In the genomic region with DNA sequence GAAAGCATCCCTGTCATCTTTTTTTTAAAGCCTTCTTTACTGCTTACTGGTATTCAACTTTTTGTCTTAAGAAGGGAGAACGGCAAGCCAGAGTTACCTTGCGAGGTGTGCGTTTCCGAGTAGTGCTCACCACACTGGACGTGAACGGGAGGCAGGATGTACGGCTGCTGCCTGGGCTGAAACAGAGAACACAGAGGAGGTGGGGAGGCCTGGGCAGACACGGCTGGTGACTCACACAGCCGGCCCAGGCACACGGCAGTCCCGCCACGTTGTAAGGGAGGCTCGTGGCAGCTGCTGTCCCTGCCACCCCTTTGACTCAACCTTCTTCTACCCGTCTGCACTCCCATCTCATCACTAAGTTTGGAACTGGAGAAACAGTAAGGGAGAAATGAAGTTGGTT, we compare ENCODE assay signal across 13 cellular contexts.
DNase-seq lines count a peak whose midpoint lies in the region; ATAC-seq, FAIRE-seq and TF ChIP-seq lines count a peak whose summit lies in the region.
"Had no signal": no experiment of that assay in that cellular context is flagged by ENCODE, and none has a peak within 500 bp of the region (broad histone marks: within the 10 kb centered on the region; RNA-seq: fewer than 3 reads in every experiment).

No MANE protein-coding gene starts in this region.

- no peaks in the 10 kb centered on the region for H3K9me3 Mint-ChIP-seq in HFFc6

- H3K27me3 ChIP-seq in RWPE2 (ENCODE audit: insufficient read depth, poor library complexity, severe bottlenecking) (no peaks in the 10 kb centered on the region), gastrocnemius medialis (no peaks in the 10 kb centered on the region)
- H3K27me3 ChIP-seq: esophagus muscularis mucosa, ovary, suprapubic skin had no signal

- H3K4me1 Mint-ChIP-seq in HFFc6 (ENCODE audit: low read depth): peaks cover 37% of the 10 kb centered on the region

- H3K27ac ChIP-seq in RWPE2 (ENCODE audit: poor library complexity, severe bottlenecking) (no peak overlapping the region), gastrocnemius medialis (peak overlapping the region; percentile 52 to 68 (median 58)), coronary artery (no peak overlapping the region)
- H3K27ac ChIP-seq: ovary, SK-N-MC, suprapubic skin had no signal

- no peak overlapping the region; the same call in 1 of the 2 replicates for H3K4me3 Mint-ChIP-seq in HFFc6

- H3K27me3 Mint-ChIP-seq in HFFc6 (ENCODE audit: insufficient read depth): peaks cover 5% of the 10 kb centered on the region

- intact Hi-C loops in gastrocnemius medialis (cut with DNase I; ENCODE audit: low total_unique reads): loop anchor here (2.0 kb wide), 3 partner anchors 52 to 200 kb away; no protein-coding TSS in a partner anchor

- H3K4me1 ChIP-seq in RWPE2 (ENCODE audit: insufficient read depth, poor library complexity, severe bottlenecking): no peaks in the 10 kb centered on the region
- H3K4me1 ChIP-seq in gastrocnemius medialis: peaks cover 0 to 3% of the 10 kb centered on the region in 2 donors
- H3K4me1 ChIP-seq: esophagus muscularis mucosa, suprapubic skin had no signal

- H3K9me3 ChIP-seq in RWPE2 (ENCODE audit: severe bottlenecking) (no peaks in the 10 kb centered on the region), gastrocnemius medialis (no peaks in the 10 kb centered on the region)
- H3K9me3 ChIP-seq: esophagus muscularis mucosa, ovary, suprapubic skin had no signal

- in situ Hi-C loops in gastrocnemius medialis (cut with MboI; ENCODE audit: low sequenced_read_pairs in 4 of 4): no loop called here

- TF ChIP-seq POLR2A in gastrocnemius medialis (IDR thresholded peaks at IDR 0.05): no peak

- no peak for TF ChIP-seq CTCF in HFFc6 (IDR thresholded peaks at IDR 0.05)
- TF ChIP-seq CTCF in RWPE2 (IDR thresholded peaks at IDR 0.05; ENCODE audit: poor library complexity, severe bottlenecking): no peak
- TF ChIP-seq CTCF in gastrocnemius medialis (IDR thresholded peaks at IDR 0.05 in 4 of 5, conservative IDR thresholded peaks at IDR 0.05 in 1 of 5): no peak
- no peak for TF ChIP-seq CTCF in coronary artery (IDR thresholded peaks at IDR 0.05)
- no peak for TF ChIP-seq CTCF in D721Med (IDR thresholded peaks at IDR 0.05; ENCODE audit: insufficient read depth, missing control alignments)

- H3K36me3 Mint-ChIP-seq in HFFc6 (ENCODE audit: low read depth): peaks cover 44% of the 10 kb centered on the region

- H3K27ac Mint-ChIP-seq in HFFc6: peak overlapping the region; percentile 79

- no peak overlapping the region for H3K4me3 ChIP-seq in RWPE2 (ENCODE audit: severe bottlenecking)
- H3K4me3 ChIP-seq in gastrocnemius medialis: no peak overlapping the region
- H3K4me3 ChIP-seq in coronary artery: no peak overlapping the region
- H3K4me3 ChIP-seq: esophagus muscularis mucosa, ovary, SK-N-MC, suprapubic skin had no signal

- DNase-seq in HFFc6 (no peak), RWPE2 (ENCODE audit: low spot score) (no peak), gastrocnemius medialis (peak; percentile 45 to 65), amniotic stem cell (lab: John Stamatoyannopoulos, UW) (no peak), coronary artery (ENCODE audit: low spot score) (no peak), D721Med (ENCODE audit: insufficient read length, low spot score) (no peak)
- DNase-seq: left cardiac atrium, NCI-H446, ovary had no signal

- ATAC-seq in RWPE2 (ENCODE audit: low read depth) (peak; percentile 72), esophagus mucosa (peak; percentile 85), gastrocnemius medialis (peak; percentile 84 to 89)
- ATAC-seq: left cardiac atrium had no signal

- H3K36me3 ChIP-seq in RWPE2 (ENCODE audit: low read depth) (peaks cover 36% of the 10 kb centered on the region), gastrocnemius medialis (peaks cover 5 to 40% of the 10 kb centered on the region in 2 donors)
- H3K36me3 ChIP-seq: ovary had no signal

- no peak for FAIRE-seq in D721Med (lab: Jason Lieb, UNC)

Comparison
In these comparisons a context has a peak if more than half of its experiments do, and no peak if none do; other contexts are left out.
1. DNase-seq: peak in gastrocnemius medialis (2 of 2); none in HFFc6 (single experiment), RWPE2 (single experiment), amniotic stem cell (single experiment), coronary artery (single experiment) and D721Med (single experiment).
2. H3K27ac ChIP-seq: peak in gastrocnemius medialis (4 of 4); none in RWPE2 (single experiment) and coronary artery (0 of 2).
3. Peak in every context shown above with its lines, with median percentiles within 50 percentile points of each other: ATAC-seq.